Comparison of ENCODE assay signal across 3 cellular contexts in genomic region chr16:85506358-85506911, GRCh38.
TF ChIP-seq lines count a peak whose summit lies in the region.

No MANE protein-coding gene starts in this region.

TF ChIP-seq in SK-N-SH treated with all-trans-retinoic acid at 6 μM for 48 hours, 23 proteins besides CTCF, POLR2A, EP300 and RAD21:
- TF ChIP-seq GLIS3 (CRISPR knock-in tag; IDR thresholded peaks at IDR 0.05) (no peak), ZFP3 (CRISPR knock-in tag; IDR thresholded peaks at IDR 0.05) (peak; percentile 52; the same call in 1 of the 2 replicates)

TF ChIP-seq in SK-N-SH, 30 proteins besides CTCF, POLR2A, EP300 and RAD21:
- TF ChIP-seq FOXJ3 (CRISPR knock-in tag; IDR thresholded peaks at IDR 0.05): no peak
- TF ChIP-seq TEAD4 (IDR thresholded peaks at IDR 0.05; ENCODE audit: borderline replicate concordance, insufficient read depth): no peak

TF ChIP-seq in H1, 55 proteins besides CTCF, POLR2A, EP300 and RAD21:
- TF ChIP-seq POU5F1 (IDR thresholded peaks at IDR 0.05; ENCODE audit: low read depth, low read length): no peak
- TF ChIP-seq RXRA (IDR thresholded peaks at IDR 0.05; ENCODE audit: insufficient read depth, low read depth, low read length): no peak
- TF ChIP-seq KDM1A (IDR thresholded peaks at IDR 0.05; ENCODE audit: borderline replicate concordance, low read length): no peak
- TF ChIP-seq SAP30 (IDR thresholded peaks at IDR 0.05; ENCODE audit: insufficient read depth, insufficient replicate concordance, low read length): no peak
- TF ChIP-seq, protein P1, sequence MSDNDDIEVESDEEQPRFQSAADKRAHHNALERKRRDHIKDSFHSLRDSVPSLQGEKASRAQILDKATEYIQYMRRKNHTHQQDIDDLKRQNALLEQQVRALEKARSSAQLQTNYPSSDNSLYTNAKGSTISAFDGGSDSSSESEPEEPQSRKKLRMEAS (IDR thresholded peaks at IDR 0.05): peak; percentile 43; the same call in 1 of the 2 replicates
TF ChIP-seq in H1: peak in this region for 1.
